ENCODE assay signal across 18 cellular contexts in the genomic region with DNA sequence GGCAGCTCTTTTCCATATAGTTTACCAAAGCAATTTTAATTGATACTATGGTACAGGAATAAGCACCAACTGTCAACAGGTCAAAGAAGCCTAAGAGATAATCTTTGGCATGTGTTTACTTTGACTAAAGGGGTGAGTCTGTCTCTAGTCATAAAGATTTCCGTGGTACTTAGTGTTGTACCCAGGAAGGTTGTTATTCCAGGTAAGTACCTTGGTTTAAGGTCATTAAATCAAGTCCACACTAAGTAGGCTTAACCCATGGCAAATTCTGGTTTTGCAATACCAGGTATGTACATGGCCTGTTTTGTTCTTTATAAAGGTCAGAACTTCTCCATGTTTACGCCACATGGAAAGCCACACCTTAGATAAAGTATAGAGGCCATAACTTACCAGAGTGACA.
"Had no signal": no experiment of that assay in that cellular context is flagged by ENCODE, and none has a peak within 500 bp of the region (broad histone marks: within the 10 kb centered on the region; RNA-seq: fewer than 3 reads in every experiment).

No MANE protein-coding gene starts in this region.

- DNase-seq: dermis blood vessel endothelial cell; erythroblast; immature natural killer cell; left ventricle myocardium superior; mesenchymal stem cell; midbrain; naive thymus-derived CD8-positive, alpha-beta T cell; posterior cingulate gyrus; sigmoid colon; stimulated activated CD4-positive, alpha-beta T cell treated with anti-CD3 and anti-CD28 coated beads, Interleukin-12 subunit alpha, Interleukin-12 subunit beta, amount 100 ng/mL, for 4 hours; stimulated activated naive CD4-positive, alpha-beta T cell; stomach; substantia nigra; trophoblast cell had no signal

- H3K27ac ChIP-seq: right atrium auricular region, sigmoid colon, skin epidermis, stomach, thoracic aorta had no signal

- H3K9me3 Mint-ChIP-seq: immature natural killer cell had no signal

- H3K4me3 Mint-ChIP-seq: immature natural killer cell had no signal

- H3K9me3 ChIP-seq: right atrium auricular region, sigmoid colon, thoracic aorta had no signal

- ATAC-seq: left ventricle myocardium superior; naive thymus-derived CD8-positive, alpha-beta T cell had no signal

- H3K27me3 ChIP-seq: right atrium auricular region, sigmoid colon, stomach had no signal

- H3K27me3 Mint-ChIP-seq: naive thymus-derived CD8-positive, alpha-beta T cell had no signal

- H3K4me3 ChIP-seq: lung, right atrium auricular region, sigmoid colon, skin epidermis, stomach, thoracic aorta had no signal
